32 cellular contexts compared by ENCODE assay signal in genomic region chr20:33739493-33739892, GRCh38.
"Had no signal": no experiment of that assay in that cellular context is flagged by ENCODE, and none has a peak within 500 bp of the region (broad histone marks: within the 10 kb centered on the region; RNA-seq: fewer than 3 reads in every experiment).

No MANE protein-coding gene starts in this region.

- DNase-seq: activated CD4-positive, alpha-beta memory T cell treated with anti-CD3 and anti-CD28 coated beads, Interleukin-2, amount 10 ng/mL, durations not matched to agents 7 days and 5 days; activated CD4-positive, alpha-beta T cell treated with anti-CD3 and anti-CD28 coated beads for 1 hour; activated CD4-positive, alpha-beta T cell treated with anti-CD3 and anti-CD28 coated beads for 4 hours; activated CD4-positive, alpha-beta T cell treated with anti-CD3 and anti-CD28 coated beads, Interleukin-2, amount 10 ng/mL, durations not matched to agents 7 days and 5 days; activated CD4-positive, alpha-beta T cell treated with anti-CD3 and anti-CD28 coated beads, Interleukin-2, amount 50 U/mL, for 4 hours; activated CD8-positive, alpha-beta memory T cell treated with anti-CD3 and anti-CD28 coated beads, Interleukin-2, amount 50 U/mL, for 48 hours; activated gamma-delta T cell; activated naive CD4-positive, alpha-beta T cell; activated naive CD4-positive, alpha-beta T cell treated with anti-CD3 and anti-CD28 coated beads, Interleukin-2, amount 10 ng/mL, durations not matched to agents 7 days and 5 days; activated naive CD8-positive, alpha-beta T cell treated with anti-CD3 and anti-CD28 coated beads, Interleukin-2, amount 10 ng/mL, durations not matched to agents 7 days and 5 days; activated T-cell treated with anti-CD3 and anti-CD28 coated beads for 4 hours; activated T-cell treated with anti-CD3 and anti-CD28 coated beads, Interleukin-2, amount 50 U/mL, for 24 hours; activated T-cell treated with anti-CD3 and anti-CD28 coated beads, Interleukin-2, amount 50 U/mL, for 72 hours; central memory CD4-positive, alpha-beta T cell; cerebellar nuclear complex; colonic mucosa; effector CD8-positive, alpha-beta T cell; esophagus squamous epithelium; foreskin melanocyte; head of caudate nucleus; T-cell; T-helper 9 cell had no signal

- H3K4me3 Mint-ChIP-seq: activated CD4-positive, alpha-beta memory T cell treated with anti-CD3 and anti-CD28 coated beads, Interleukin-2, amount 10 ng/mL, durations not matched to agents 7 days and 5 days; activated CD4-positive, alpha-beta T cell treated with anti-CD3 and anti-CD28 coated beads, Interleukin-2, amount 10 ng/mL, durations not matched to agents 7 days and 5 days; activated naive CD4-positive, alpha-beta T cell treated with anti-CD3 and anti-CD28 coated beads, Interleukin-2, amount 10 ng/mL, durations not matched to agents 7 days and 5 days; activated naive CD8-positive, alpha-beta T cell treated with anti-CD3 and anti-CD28 coated beads, Interleukin-2, amount 10 ng/mL, durations not matched to agents 7 days and 5 days; activated T-cell treated with anti-CD3 and anti-CD28 coated beads, Interleukin-2, amount 50 U/mL, for 24 hours; activated T-cell treated with anti-CD3 and anti-CD28 coated beads, Interleukin-2, amount 50 U/mL, for 72 hours; brain; T-cell; T-helper 1 cell treated with Interleukin-12 subunit alpha and Interleukin-12 subunit beta and Interleukin-4 antibody, amounts not matched to agents 30 μg/mL and 1 μg/mL, for 36 hours had no signal

- H3K27me3 ChIP-seq: ascending aorta, breast epithelium, cardiac muscle cell, colonic mucosa, esophagus squamous epithelium, gastroesophageal sphincter had no signal

- H3K36me3 ChIP-seq: ascending aorta, breast epithelium, cardiac muscle cell, colonic mucosa had no signal

- H3K4me1 Mint-ChIP-seq: brain had no signal

- H3K27me3 Mint-ChIP-seq: activated CD4-positive, alpha-beta memory T cell treated with anti-CD3 and anti-CD28 coated beads, Interleukin-2, amount 10 ng/mL, durations not matched to agents 7 days and 5 days; activated CD4-positive, alpha-beta T cell treated with anti-CD3 and anti-CD28 coated beads, Interleukin-2, amount 10 ng/mL, durations not matched to agents 7 days and 5 days; activated naive CD8-positive, alpha-beta T cell treated with anti-CD3 and anti-CD28 coated beads, Interleukin-2, amount 10 ng/mL, durations not matched to agents 7 days and 5 days; activated T-cell treated with anti-CD3 and anti-CD28 coated beads, Interleukin-2, amount 50 U/mL, for 24 hours; T-cell had no signal

- H3K27ac Mint-ChIP-seq: activated CD4-positive, alpha-beta memory T cell treated with anti-CD3 and anti-CD28 coated beads, Interleukin-2, amount 10 ng/mL, durations not matched to agents 7 days and 5 days; activated CD4-positive, alpha-beta T cell treated with anti-CD3 and anti-CD28 coated beads, Interleukin-2, amount 10 ng/mL, durations not matched to agents 7 days and 5 days; activated naive CD4-positive, alpha-beta T cell treated with anti-CD3 and anti-CD28 coated beads, Interleukin-2, amount 10 ng/mL, durations not matched to agents 7 days and 5 days; activated naive CD8-positive, alpha-beta T cell treated with anti-CD3 and anti-CD28 coated beads, Interleukin-2, amount 10 ng/mL, durations not matched to agents 7 days and 5 days; activated T-cell treated with anti-CD3 and anti-CD28 coated beads, Interleukin-2, amount 50 U/mL, for 24 hours; activated T-cell treated with anti-CD3 and anti-CD28 coated beads, Interleukin-2, amount 50 U/mL, for 72 hours; brain; T-cell; T-helper 1 cell treated with Interleukin-12 subunit alpha and Interleukin-12 subunit beta and Interleukin-4 antibody, amounts not matched to agents 30 μg/mL and 1 μg/mL, for 36 hours had no signal

- H3K27ac ChIP-seq: ascending aorta, breast epithelium, cardiac muscle cell, colonic mucosa, epithelial cell of prostate, esophagus squamous epithelium, gastroesophageal sphincter had no signal

- H3K4me1 ChIP-seq: ascending aorta, breast epithelium, colonic mucosa had no signal

- FAIRE-seq: endometrium, endothelial cell of umbilical vein had no signal

- H3K4me3 ChIP-seq: ascending aorta, breast epithelium, cardiac muscle cell, colonic mucosa, esophagus squamous epithelium, gastroesophageal sphincter had no signal

- ATAC-seq: activated naive CD4-positive, alpha-beta T cell treated with anti-CD3 and anti-CD28 coated beads, Interleukin-2, amount 50 U/mL, for 72 hours; activated T-cell treated with anti-CD3 and anti-CD28 coated beads, Interleukin-2, amount 50 U/mL, for 72 hours; gastroesophageal sphincter; T-cell had no signal
